In genomic region chr6:153214439-153214838, GRCh38 we compare ENCODE assay signal across 1 cellular context.
TF ChIP-seq lines count a peak whose summit lies in the region.

No MANE protein-coding gene starts in this region.

TF ChIP-seq in H1, 55 proteins besides CTCF, POLR2A, EP300 and RAD21 (continued from another document):
- TF ChIP-seq PHF8 (conservative IDR thresholded peaks at IDR 0.05; ENCODE audit: low read depth, low read length) (no peak), TEAD4 (IDR thresholded peaks at IDR 0.05; ENCODE audit: low read depth, low read length) (no peak), SP1 (IDR thresholded peaks at IDR 0.05; ENCODE audit: low read depth, low read length) (no peak), CHD2 (IDR thresholded peaks at IDR 0.05; ENCODE audit: low read length) (no peak), RFX5 (IDR thresholded peaks at IDR 0.05; ENCODE audit: borderline replicate concordance, low read depth, low read length) (no peak), TCF12 (IDR thresholded peaks at IDR 0.05; ENCODE audit: low read depth, low read length) (no peak), JUND (IDR thresholded peaks at IDR 0.05; ENCODE audit: low read length) (no peak), SIRT6 (IDR thresholded peaks at IDR 0.05; ENCODE audit: low read length) (no peak), EZH2 (IDR thresholded peaks at IDR 0.05; ENCODE audit: low read depth, low read length, severe bottlenecking) (no peak), GABPA (IDR thresholded peaks at IDR 0.05; ENCODE audit: borderline replicate concordance, insufficient read depth, low read length) (no peak), SP2 (IDR thresholded peaks at IDR 0.05; ENCODE audit: low read length) (no peak)
- TF ChIP-seq, protein P1, sequence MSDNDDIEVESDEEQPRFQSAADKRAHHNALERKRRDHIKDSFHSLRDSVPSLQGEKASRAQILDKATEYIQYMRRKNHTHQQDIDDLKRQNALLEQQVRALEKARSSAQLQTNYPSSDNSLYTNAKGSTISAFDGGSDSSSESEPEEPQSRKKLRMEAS (IDR thresholded peaks at IDR 0.05), result no peak
